Comparison of ENCODE assay signal across 10 cellular contexts in genomic region chr14:73757381-73757780, GRCh38. TPM values are rescaled to one million over a fixed set of nuclear protein-coding genes. Genes with fewer than 3 reads are reported as not detected.
DNase-seq lines count a peak whose midpoint lies in the region; ATAC-seq, FAIRE-seq and TF ChIP-seq lines count a peak whose summit lies in the region.
"Had no signal": no experiment of that assay in that cellular context is flagged by ENCODE, and none has a peak within 500 bp of the region (broad histone marks: within the 10 kb centered on the region; RNA-seq: fewer than 3 reads in every experiment).

No MANE protein-coding gene starts in this region.

- H3K27me3 ChIP-seq in KMS-11 (ENCODE audit: insufficient read depth, low read depth), result no peaks in the 10 kb centered on the region

- FAIRE-seq in A549 (lab: Jason Lieb, UNC), result no peak

- WGBS in A549 (ENCODE audit: missing lambda C conversion rate), result 86% methylated on average over 1 of the region's 1 CpG

- ATAC-seq in A549, result no peak
- no peak for ATAC-seq in natural killer cell treated with Interleukin-12 subunit alpha and Interleukin-12 subunit beta and Interleukin-15 and Interleukin-18, amount 100 ng/mL, for 72 hours
- ATAC-seq in HG02642 (IDR thresholded peaks at IDR 0.05; ENCODE audit: poor library complexity, unreplicated experiment), result no peak

- H3K27me3 Mint-ChIP-seq in MCF 10A (ENCODE audit: insufficient read depth, unreplicated experiment), result no peaks in the 10 kb centered on the region
- H3K27me3 Mint-ChIP-seq in natural killer cell treated with Interleukin-12 subunit alpha and Interleukin-12 subunit beta and Interleukin-15 and Interleukin-18, amount 100 ng/mL, for 72 hours, result no peaks in the 10 kb centered on the region

- intact Hi-C loops in MCF 10A (cut with micrococcal nuclease), result no loop called here
- intact Hi-C loops in posterior vena cava (cut with DNase I), result no loop called here

- no peak overlapping the region for H3K9ac ChIP-seq in KMS-11

- DNase-seq in A549 (ENCODE audit: low read depth in 1 of 2, low spot score in 1 of 2) (no peak), MCF 10A (ENCODE audit: unreplicated experiment) (no peak), cerebellum (ENCODE audit: low spot score) (no peak), posterior vena cava (ENCODE audit: low spot score) (no peak), globus pallidus (ENCODE audit: low spot score) (no peak)
- no peak for DNase-seq in natural killer cell treated with Interleukin-12 subunit alpha and Interleukin-12 subunit beta and Interleukin-15 and Interleukin-18, amount 100 ng/mL, for 72 hours (ENCODE audit: low spot score)
- DNase-seq: DMS79; stimulated activated CD4-positive, alpha-beta T cell treated with anti-CD3 and anti-CD28 coated beads, Interleukin-15, amount 100 ng/mL, for 24 hours had no signal

- peaks cover 24% of the 10 kb centered on the region for H3K36me3 Mint-ChIP-seq in MCF 10A (ENCODE audit: insufficient read depth, unreplicated experiment)
- no peaks in the 10 kb centered on the region for H3K36me3 Mint-ChIP-seq in natural killer cell treated with Interleukin-12 subunit alpha and Interleukin-12 subunit beta and Interleukin-15 and Interleukin-18, amount 100 ng/mL, for 72 hours

- H3K4me1 ChIP-seq in A549 (peaks cover 82% of the 10 kb centered on the region), KMS-11 (ENCODE audit: low read depth, poor library complexity, severe bottlenecking) (peaks cover 75% of the 10 kb centered on the region)

- POLR2A ChIA-PET in A549 (lab: Yijun Ruan, JAX), result interaction anchor here (0.6 to 5.4 kb wide), 2 partner anchors 28 to 43 kb away, joined by 4 to 70 read pairs; partner anchors contain the start of gene PNMA1
- POLR2A ChIA-PET in MCF 10A (lab: Yijun Ruan, JAX), result interaction anchor here (0.6 to 12.5 kb wide), 15 partner anchors 9 to 130 kb away, joined by 3 to 480 read pairs (median 67); partner anchors contain the start of genes PNMA1, PTGR2 and ZNF410

- no peaks in the 10 kb centered on the region for H3K36me3 ChIP-seq in KMS-11 (ENCODE audit: insufficient read depth)

- H3K27ac ChIP-seq in A549 (peak overlapping the region; percentile 88 to 99; a peak in 5 of 6 replicates), KMS-11 (no peak overlapping the region; the same call in 1 of the 2 replicates)

- H3K4me2 ChIP-seq in A549 (peak overlapping the region; percentile 99), KMS-11 (peak overlapping the region; percentile 29)

- no peaks in the 10 kb centered on the region for H3K9me3 ChIP-seq in A549

- H4K20me1 ChIP-seq in KMS-11 (ENCODE audit: insufficient read depth), result peaks cover 24% of the 10 kb centered on the region; the same call in 1 of the 2 replicates

- BruUV-seq in MCF 10A (replicated peaks; lab: Mats Ljungman, UMichigan), result no TSS peak

- TF ChIP-seq RAD21 in A549 (conservative IDR thresholded peaks at IDR 0.05 in 1 of 2, IDR thresholded peaks at IDR 0.05 in 1 of 2), result no peak

- CTCF ChIA-PET in A549 (lab: Yijun Ruan, JAX) (interaction anchor here (0.7 to 12.5 kb wide), 15 partner anchors 8 to 135 kb away, joined by 3 to 210 read pairs (median 9); partner anchors contain the start of gene PTGR2), MCF 10A (lab: Yijun Ruan, JAX) (interaction anchor here (0.7 to 6.5 kb wide), 16 partner anchors 10 to 95 kb away, joined by 3 to 58 read pairs (median 6); no protein-coding TSS in a partner anchor)

- no peak overlapping the region for H3K4me3 ChIP-seq in A549
- H3K4me3 ChIP-seq in KMS-11 (IDR thresholded peaks at IDR 0.05; ENCODE audit: insufficient read depth, low read depth, low read length), result no peak overlapping the region

- TF ChIP-seq EP300 in A549 (IDR thresholded peaks at IDR 0.05), result no peak

- H2AFZ ChIP-seq in KMS-11 (ENCODE audit: low read depth), result no peak overlapping the region

- TF ChIP-seq POLR2A in A549 (IDR thresholded peaks at IDR 0.05; ENCODE audit: low read length), result no peak

- H3K9me3 Mint-ChIP-seq in MCF 10A (ENCODE audit: unreplicated experiment), result no peaks in the 10 kb centered on the region
- H3K9me3 Mint-ChIP-seq in natural killer cell treated with Interleukin-12 subunit alpha and Interleukin-12 subunit beta and Interleukin-15 and Interleukin-18, amount 100 ng/mL, for 72 hours, result no peaks in the 10 kb centered on the region

- peak overlapping the region; percentile 89 for H3K27ac Mint-ChIP-seq in MCF 10A (ENCODE audit: low read depth, unreplicated experiment)
- peak overlapping the region; percentile 81 to 88 for H3K27ac Mint-ChIP-seq in natural killer cell treated with Interleukin-12 subunit alpha and Interleukin-12 subunit beta and Interleukin-15 and Interleukin-18, amount 100 ng/mL, for 72 hours

- TF ChIP-seq CTCF in A549 (IDR thresholded peaks at IDR 0.05) (no peak), KMS-11 (conservative IDR thresholded peaks at IDR 0.05; ENCODE audit: low read depth, low read length) (no peak), MCF 10A (IDR thresholded peaks at IDR 0.05; ENCODE audit: unreplicated experiment) (no peak)

- peaks cover 54% of the 10 kb centered on the region for H3K4me1 Mint-ChIP-seq in MCF 10A (ENCODE audit: insufficient read depth, unreplicated experiment)
- peaks cover 82 to 88% of the 10 kb centered on the region in 2 donors for H3K4me1 Mint-ChIP-seq in natural killer cell treated with Interleukin-12 subunit alpha and Interleukin-12 subunit beta and Interleukin-15 and Interleukin-18, amount 100 ng/mL, for 72 hours (ENCODE audit: low read depth in 2 of 2)

- peaks cover 66% of the 10 kb centered on the region for H3K79me2 ChIP-seq in KMS-11 (ENCODE audit: insufficient read depth, low read depth)

- H3K4me3 Mint-ChIP-seq in MCF 10A (ENCODE audit: unreplicated experiment), result peak overlapping the region; percentile 86
- peak overlapping the region; percentile 87 for H3K4me3 Mint-ChIP-seq in natural killer cell treated with Interleukin-12 subunit alpha and Interleukin-12 subunit beta and Interleukin-15 and Interleukin-18, amount 100 ng/mL, for 72 hours

TF ChIP-seq in A549, 52 proteins besides CTCF, POLR2A, EP300 and RAD21:
- TF ChIP-seq FOXS1 (CRISPR knock-in tag; IDR thresholded peaks at IDR 0.05) (no peak), HES2 (IDR thresholded peaks at IDR 0.05) (no peak), USF2 (IDR thresholded peaks at IDR 0.05) (no peak), E2F6 (IDR thresholded peaks at IDR 0.05; ENCODE audit: borderline replicate concordance, low read depth) (no peak), ZNF302 (CRISPR knock-in tag; IDR thresholded peaks at IDR 0.05) (no peak), PBX3 (IDR thresholded peaks at IDR 0.05) (no peak), RARB (CRISPR knock-in tag; IDR thresholded peaks at IDR 0.05) (no peak)

RNA-seq across cellular contexts. Expression of gene PNMA1, which starts 43.2 kb away (rescaled TPM):
- polyA plus RNA-seq in A549 (2011; rRNA removed) (20.8 and 21.2 TPM in 2 replicates), A549 (2017; fragmentation: RNase III; extraction: RNeasy Plus Mini Kit Qiagen cat#74134 plus additional on column Dnase treatment) (43.4 to 49.8 TPM (median 47.3 TPM) in 3 replicates)
- 25.0 and 27.8 TPM in 2 replicates for polyA plus RNA-seq in A549 (2012; cell fraction: cytosol; rRNA removed)
- polyA plus RNA-seq in A549 (2012; cell fraction: nucleus; rRNA removed), result 28.3 and 29.6 TPM in 2 replicates
- 6.2 and 10.5 TPM in 2 replicates for polyA minus RNA-seq in A549 (2011; rRNA and poly(A)+ RNA removed)
- total RNA-seq in MCF 10A (2022) (43.3 and 46.3 TPM in 2 replicates), cerebellum (69.8 TPM), posterior vena cava (10 to 100 TPM; 64.8 to 88.7 TPM)
- total RNA-seq in natural killer cell treated with Interleukin-12 subunit alpha and Interleukin-12 subunit beta and Interleukin-15 and Interleukin-18, amount 100 ng/mL, for 72 hours, result 10 to 100 TPM; 18.9 to 32.2 TPM
